8 cellular contexts compared by ENCODE assay signal in the genomic region with DNA sequence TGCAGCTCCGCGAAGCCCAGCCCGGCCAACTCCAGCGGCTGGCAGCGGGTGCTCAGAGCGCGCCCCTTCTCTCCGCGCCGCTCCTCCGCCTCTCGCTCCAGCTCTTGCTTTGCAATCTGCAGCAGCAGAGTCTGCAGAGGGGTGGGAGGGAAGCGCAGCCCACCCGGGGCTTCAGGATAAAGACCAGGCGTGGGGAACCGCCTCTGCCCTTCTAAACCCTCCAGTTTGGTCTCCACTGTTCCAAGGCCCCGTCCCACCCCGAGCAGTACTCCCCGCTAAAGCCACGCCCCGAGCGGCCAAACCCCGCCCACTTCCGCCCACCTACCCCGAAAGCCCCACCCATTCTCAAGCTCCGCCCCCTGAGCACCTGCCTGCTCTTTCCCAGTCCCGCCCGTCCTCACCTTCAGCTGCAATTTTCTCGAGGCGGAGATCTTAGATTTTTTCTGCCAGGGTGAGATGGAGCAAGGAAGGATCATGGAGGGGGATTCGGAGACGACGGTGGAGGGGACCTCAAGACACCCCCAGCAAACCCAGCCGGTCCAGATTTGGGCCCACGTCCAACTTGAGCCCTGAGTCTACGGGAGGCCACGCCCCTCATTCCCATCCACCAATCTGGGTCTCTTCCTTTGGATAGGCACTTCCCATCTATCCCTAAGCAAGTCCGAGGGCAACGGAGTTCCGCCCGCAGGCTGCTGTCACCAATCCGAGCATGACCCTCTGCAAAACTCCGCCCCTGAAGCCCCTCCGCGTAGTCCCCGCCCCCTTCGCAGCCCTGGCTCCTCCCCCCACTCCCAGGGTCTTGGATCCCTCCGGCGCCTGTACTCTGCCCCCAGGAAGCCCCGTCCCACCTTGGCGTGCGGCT. TPM values are rescaled to one million over a fixed set of nuclear protein-coding genes. Genes with fewer than 3 reads are reported as not detected.
DNase-seq lines count a peak whose midpoint lies in the region; ATAC-seq, FAIRE-seq and TF ChIP-seq lines count a peak whose summit lies in the region.

No MANE protein-coding gene starts in this region.

- no peaks in the 10 kb centered on the region for H3K36me3 Mint-ChIP-seq in activated naive CD8-positive, alpha-beta T cell

- H3K27ac ChIP-seq in iPS DF 6.9 (ENCODE audit: low read length), result no peak overlapping the region

- no peaks in the 10 kb centered on the region for H3K9me3 ChIP-seq in iPS DF 6.9 (ENCODE audit: control insufficient read depth, insufficient read depth, low read length)

- no peaks in the 10 kb centered on the region for H3K27me3 ChIP-seq in iPS DF 6.9 (ENCODE audit: control insufficient read depth, insufficient read depth, low read length)

- peaks cover 7% of the 10 kb centered on the region for H3K4me1 ChIP-seq in iPS DF 6.9 (ENCODE audit: control insufficient read depth, insufficient read depth, low read length)

- no peaks in the 10 kb centered on the region for H3K36me3 ChIP-seq in iPS DF 6.9 (ENCODE audit: control insufficient read depth, insufficient read depth, low read length)

- H3K4me1 Mint-ChIP-seq in activated naive CD8-positive, alpha-beta T cell (ENCODE audit: low read depth), result peaks cover 28% of the 10 kb centered on the region
- peaks cover 45% of the 10 kb centered on the region for H3K4me1 Mint-ChIP-seq in stimulated activated naive CD8-positive, alpha-beta T cell treated with anti-CD3 and anti-CD28 coated beads, Interleukin-15, amount 100 ng/mL, for 72 hours

- peaks cover 10% of the 10 kb centered on the region for H3K27me3 Mint-ChIP-seq in activated naive CD8-positive, alpha-beta T cell
- H3K27me3 Mint-ChIP-seq in stimulated activated naive CD8-positive, alpha-beta T cell treated with anti-CD3 and anti-CD28 coated beads, Interleukin-15, amount 100 ng/mL, for 72 hours, result peaks cover 68% of the 10 kb centered on the region

- H3K9me3 Mint-ChIP-seq in activated naive CD8-positive, alpha-beta T cell (ENCODE audit: low read depth), result peaks cover 6% of the 10 kb centered on the region
- H3K9me3 Mint-ChIP-seq in stimulated activated naive CD8-positive, alpha-beta T cell treated with anti-CD3 and anti-CD28 coated beads, Interleukin-15, amount 100 ng/mL, for 72 hours, result peaks cover 16 to 23% of the 10 kb centered on the region in 2 donors

- peak overlapping the region; percentile 17 for H3K4me3 Mint-ChIP-seq in activated naive CD8-positive, alpha-beta T cell
- H3K4me3 Mint-ChIP-seq in stimulated activated naive CD8-positive, alpha-beta T cell treated with anti-CD3 and anti-CD28 coated beads, Interleukin-15, amount 100 ng/mL, for 72 hours, result peak overlapping the region; percentile 50 to 73

- WGBS in iPS DF 6.9 (ENCODE audit: insufficient coverage, insufficient read length), result no CpG with 5 or more reads among the region's 52 CpGs

- H3K27ac Mint-ChIP-seq in activated naive CD8-positive, alpha-beta T cell, result no peak overlapping the region
- no peak overlapping the region for H3K27ac Mint-ChIP-seq in stimulated activated naive CD8-positive, alpha-beta T cell treated with anti-CD3 and anti-CD28 coated beads, Interleukin-15, amount 100 ng/mL, for 72 hours

- DNase-seq in GM12892 (ENCODE audit: insufficient read length) (peak; percentile 70), NCI-H2107 treated with DMSO at 0.1 percent for 48 hours (lab: John Stamatoyannopoulos, UW; ENCODE audit: unreplicated experiment) (peak; percentile 30), iPS DF 6.9 (ENCODE audit: low read depth, low spot score) (no peak)
- peak; percentile 45 to 54 for DNase-seq in stimulated activated naive CD8-positive, alpha-beta T cell treated with anti-CD3 and anti-CD28 coated beads, Interleukin-15, amount 100 ng/mL, for 72 hours

- H3K4me3 ChIP-seq in iPS DF 6.9 (ENCODE audit: low read length), result peak overlapping the region; percentile 48; the same call in 1 of the 2 replicates

- no peak for TF ChIP-seq POLR2A in GM12892 (IDR thresholded peaks at IDR 0.05; ENCODE audit: low read depth, low read length)

- no peak for FAIRE-seq in GM12892 (lab: Jason Lieb, UNC)

- ATAC-seq in stimulated activated naive CD8-positive, alpha-beta T cell treated with anti-CD3 and anti-CD28 coated beads, Interleukin-15, amount 100 ng/mL, for 72 hours, result no peak
- no peak for ATAC-seq in GM18909 (IDR thresholded peaks at IDR 0.05; ENCODE audit: poor library complexity, unreplicated experiment)
- ATAC-seq in GM21717 (IDR thresholded peaks at IDR 0.05; ENCODE audit: unreplicated experiment), result no peak
- no peak for ATAC-seq in HG03457 (IDR thresholded peaks at IDR 0.05; ENCODE audit: unreplicated experiment)

RNA-seq across cellular contexts. Expression of gene TNNI3, which starts 1.1 kb away (rescaled TPM):
- not detected for polyA plus RNA-seq in GM12892 (2012; ENCODE audit: missing spikeins)

RNA-seq across cellular contexts. Expression of gene TNNT1, which starts 7.4 kb away (rescaled TPM):
- not detected for polyA plus RNA-seq in GM12892 (2012; ENCODE audit: missing spikeins)

RNA-seq across cellular contexts. Expression of gene DNAAF3, which starts 10.0 kb away (rescaled TPM):
- not detected for polyA plus RNA-seq in GM12892 (2012; ENCODE audit: missing spikeins)

RNA-seq across cellular contexts. Expression of gene SYT5, which starts 23.7 kb away (rescaled TPM):
- not detected for polyA plus RNA-seq in GM12892 (2012; ENCODE audit: missing spikeins)

RNA-seq across cellular contexts. Expression of gene PPP1R12C, which starts 39.0 kb away (rescaled TPM):
- 30.1 TPM for polyA plus RNA-seq in GM12892 (2012; ENCODE audit: missing spikeins)
